Comparison of ENCODE assay signal across 8 cellular contexts in the genomic region with DNA sequence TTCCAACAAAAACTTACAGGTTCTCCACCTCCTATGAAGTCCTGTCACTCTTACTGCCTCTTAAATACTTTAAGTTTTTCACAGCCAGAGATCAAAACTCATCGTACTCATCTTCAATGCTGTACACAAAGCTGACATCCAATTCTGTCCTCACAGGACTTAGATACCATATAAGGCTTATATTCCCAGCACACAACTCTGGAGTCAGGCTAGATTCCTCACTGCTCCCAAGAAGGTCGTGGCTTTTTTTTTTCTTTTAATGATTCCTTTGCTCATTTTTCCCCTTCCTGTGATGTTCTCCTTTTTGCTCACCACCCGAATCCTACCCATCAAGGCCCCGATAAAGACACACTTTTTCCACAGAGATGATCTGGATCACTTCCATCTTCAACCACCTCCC. TPM values are rescaled to one million over a fixed set of nuclear protein-coding genes. Genes with fewer than 3 reads are reported as not detected.
DNase-seq lines count a peak whose midpoint lies in the region; ATAC-seq and TF ChIP-seq lines count a peak whose summit lies in the region.

No MANE protein-coding gene starts in this region.

- no peaks in the 10 kb centered on the region; the same call in 1 of the 2 replicates for H3K27me3 Mint-ChIP-seq in H9 (ENCODE audit: low read depth)

- H3K9me3 Mint-ChIP-seq in H9: peaks cover 31 to 65% of the 10 kb centered on the region in 2 experiments

- no CpG with 5 or more reads among the region's 4 CpGs for WGBS in H9 (ENCODE audit: extremely low coverage, insufficient read length, low lambda C conversion rate)
- WGBS in gastroesophageal sphincter (ENCODE audit: low coverage in 1 of 2), 2 donors: 0 to 23% methylated on average over 4 of the region's 4 CpGs

- H3K27ac Mint-ChIP-seq in H9: peak overlapping the region in 2 of 3 experiments; percentile 88 to 92; a peak in 3 of 7 replicates

- no peak overlapping the region for H2BK12ac ChIP-seq in H9 (ENCODE audit: insufficient read length, low read depth, low read length)

- no peaks in the 10 kb centered on the region for H4K20me1 ChIP-seq in H9 (ENCODE audit: control insufficient read depth, insufficient read depth, insufficient read length)

- no peak overlapping the region for H2BK5ac ChIP-seq in H9 (ENCODE audit: insufficient read length, low read length)

- H3K4ac ChIP-seq in H9 (ENCODE audit: low read depth, low read length): no peak overlapping the region

- H3K23ac ChIP-seq in H9 (ENCODE audit: insufficient read length, low read depth, low read length): no peak overlapping the region

- TF ChIP-seq POLR2A in gastroesophageal sphincter (IDR thresholded peaks at IDR 0.05): no peak

- no peak overlapping the region for H2BK15ac ChIP-seq in H9 (ENCODE audit: low read depth, low read length)

- H3K79me2 ChIP-seq in H9 (ENCODE audit: insufficient read depth, low read length): peaks cover 11% of the 10 kb centered on the region; the same call in 1 of the 2 replicates

- ATAC-seq in gastroesophageal sphincter (no peak), GM19328 (IDR thresholded peaks at IDR 0.05; ENCODE audit: unreplicated experiment) (no peak)

- H3K4me2 ChIP-seq in H9 (ENCODE audit: insufficient read depth, insufficient read length, low read length): peak overlapping the region; percentile 96

- no peak overlapping the region for H4K5ac ChIP-seq in H9 (ENCODE audit: insufficient read length, low read depth, low read length)

- DNase-seq in H9 (no peak), WERI-Rb-1 (no peak), NCI-H1436 treated with DMSO at 0.1 percent for 48 hours (lab: John Stamatoyannopoulos, UW) (no peak), COR-L47 (lab: John Stamatoyannopoulos, UW) (no peak), NCI-H2029 (lab: John Stamatoyannopoulos, UW) (no peak)

- H3K23me2 ChIP-seq in H9 (ENCODE audit: insufficient read length, low read depth, low read length, poor library complexity, severe bottlenecking): peaks cover 5% of the 10 kb centered on the region

- no peak overlapping the region for H3K18ac ChIP-seq in H9 (ENCODE audit: insufficient read length, low read depth, low read length)

- H3K36me3 ChIP-seq in WERI-Rb-1 (peaks cover 33% of the 10 kb centered on the region), gastroesophageal sphincter (no peaks in the 10 kb centered on the region)

- H3K4me3 ChIP-seq in WERI-Rb-1 (ENCODE audit: low read depth, low read length) (peak overlapping the region; percentile 79), gastroesophageal sphincter (peak overlapping the region; percentile 63 to 75), skin epidermis (peak overlapping the region; percentile 52 to 85 (median 71))

- no peak for TF ChIP-seq EP300 in gastroesophageal sphincter (IDR thresholded peaks at IDR 0.05)

- H4K8ac ChIP-seq in H9 (replicated peaks; ENCODE audit: insufficient read length, low read depth, low read length): no peak overlapping the region

- H3K27ac ChIP-seq in H9 (ENCODE audit: insufficient read length, low read depth, low read length) (no peak overlapping the region), WERI-Rb-1 (no peak overlapping the region), gastroesophageal sphincter (peak overlapping the region; percentile 79 to 93 (median 90)), skin epidermis (peak overlapping the region in 13 of 21 experiments; percentile 84 to 96 (median 92))

- H3K9me3 ChIP-seq in H9 (ENCODE audit: control insufficient read depth, low read depth, low read length) (no peaks in the 10 kb centered on the region), WERI-Rb-1 (ENCODE audit: severe bottlenecking) (no peaks in the 10 kb centered on the region), gastroesophageal sphincter (no peaks in the 10 kb centered on the region)

- H3K27me3 ChIP-seq in H9 (ENCODE audit: insufficient read depth, low read length): no peaks in the 10 kb centered on the region
- H3K27me3 ChIP-seq in WERI-Rb-1 (ENCODE audit: insufficient read depth, low read depth, severe bottlenecking): no peaks in the 10 kb centered on the region
- H3K27me3 ChIP-seq in gastroesophageal sphincter: no peaks in the 10 kb centered on the region

- no peaks in the 10 kb centered on the region for H3K4me1 ChIP-seq in H9 (ENCODE audit: insufficient read depth, low read length)
- peaks cover 0 to 48% (median 0%) of the 10 kb centered on the region in 3 donors for H3K4me1 ChIP-seq in gastroesophageal sphincter

- no peak overlapping the region for H3K56ac ChIP-seq in H9 (ENCODE audit: insufficient read length, low read depth, low read length)

- H3K79me1 ChIP-seq in H9 (ENCODE audit: insufficient read depth, low read depth, low read length, poor library complexity, severe bottlenecking): peaks cover 3% of the 10 kb centered on the region

- no peak overlapping the region for H2AK5ac ChIP-seq in H9 (ENCODE audit: insufficient read length, low read length)

- TF ChIP-seq CTCF in H9 (conservative IDR thresholded peaks at IDR 0.05) (no peak), WERI-Rb-1 (IDR thresholded peaks at IDR 0.05; ENCODE audit: low read depth, low read length) (no peak), gastroesophageal sphincter (IDR thresholded peaks at IDR 0.05) (no peak)

- peak overlapping the region; percentile 89 to 90 for H3K4me3 Mint-ChIP-seq in H9

- H2BK20ac ChIP-seq in H9 (ENCODE audit: low read depth, low read length, poor library complexity, severe bottlenecking): no peak overlapping the region

- no peak overlapping the region for H4K91ac ChIP-seq in H9 (ENCODE audit: insufficient read length, low read depth, low read length)

- peaks cover 14 to 50% (median 20%) of the 10 kb centered on the region in 3 experiments; a peak in 6 of 7 replicates for H3K36me3 Mint-ChIP-seq in H9 (ENCODE audit: insufficient read depth in 1 of 3, low read depth in 3 of 3)

- H3T11ph ChIP-seq in H9 (ENCODE audit: low read length): no peak overlapping the region

- H3K4me1 Mint-ChIP-seq in H9: peaks cover 8 to 10% of the 10 kb centered on the region in 2 experiments; a peak in 3 of 4 replicates

- H2BK120ac ChIP-seq in H9 (ENCODE audit: low read depth, low read length, poor library complexity, severe bottlenecking): no peak overlapping the region

- H3K9ac ChIP-seq in H9 (ENCODE audit: extremely low read depth, insufficient read length, low read length): peak overlapping the region; percentile 95

- H2AFZ ChIP-seq in H9 (ENCODE audit: low read length): no peak overlapping the region

- no peak overlapping the region for H3K14ac ChIP-seq in H9 (ENCODE audit: insufficient read depth, low read length)

RNA-seq across cellular contexts. Expression of a gene that starts 0.9 kb away (rescaled TPM):
- total RNA-seq in H9 (2021) (13.3 and 14.6 TPM in 2 replicates), gastroesophageal sphincter (10 to 100 TPM; 14.3 to 17.3 (median 16.0) TPM)

RNA-seq across cellular contexts. Expression of a gene that starts 1.0 kb away (rescaled TPM):
- total RNA-seq in H9 (2021) (36.0 and 36.6 TPM in 2 replicates), gastroesophageal sphincter (10 to 100 TPM; 15.2 to 26.6 (median 22.5) TPM)

RNA-seq across cellular contexts. Expression of a gene that starts 44.6 kb away (rescaled TPM):
- total RNA-seq in H9 (2021) (20.9 and 21.3 TPM in 2 replicates), gastroesophageal sphincter (10 to 100 TPM; 29.6 to 50.7 (median 38.3) TPM)

Comparison
In these comparisons a context has a peak if more than half of its experiments do, and no peak if none do; other contexts are left out.
1. H3K27ac ChIP-seq: peak in gastroesophageal sphincter (4 of 4) and skin epidermis (13 of 21); none in H9 (single experiment) and WERI-Rb-1 (single experiment).
2. Peak in every context shown above with its lines, with median percentiles within 50 percentile points of each other: H3K4me3 ChIP-seq.